In the genomic region with DNA sequence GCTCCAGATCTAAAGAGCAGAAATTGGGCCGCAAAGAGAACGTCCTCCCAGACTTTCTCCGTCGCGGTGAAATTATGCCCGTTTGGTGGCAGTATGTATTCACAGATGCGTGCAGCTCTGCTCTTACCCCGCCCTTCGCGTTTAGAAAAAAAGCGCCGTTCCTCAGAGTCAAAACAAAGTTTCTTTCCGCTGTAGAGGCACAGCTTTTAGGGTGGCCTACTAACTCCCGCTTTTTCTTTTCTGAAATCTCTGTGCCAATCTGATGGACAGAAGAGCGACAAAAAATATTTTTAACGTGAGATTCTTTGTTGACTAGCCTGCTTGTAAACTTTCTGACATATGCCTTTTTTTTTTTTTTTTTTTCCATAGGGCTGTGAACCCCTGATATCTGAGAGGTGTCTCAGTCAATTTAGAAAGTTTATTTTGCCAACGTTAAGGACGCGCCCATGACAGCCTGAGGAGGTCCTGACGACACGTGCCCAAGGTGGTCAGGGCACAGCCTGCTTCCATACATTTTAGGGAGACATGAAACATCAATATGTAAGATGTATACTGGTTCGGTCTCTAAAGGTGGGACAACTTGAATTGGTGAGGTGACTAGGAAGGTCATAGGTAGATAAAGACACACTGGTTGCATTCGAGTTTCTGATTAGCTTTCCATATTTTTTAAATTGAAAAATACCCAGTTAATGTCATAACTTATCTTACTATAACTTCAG, we compare ENCODE assay signal across 8 cellular contexts. TPM values are rescaled to one million over a fixed set of nuclear protein-coding genes. Genes with fewer than 3 reads are reported as not detected.
DNase-seq lines count a peak whose midpoint lies in the region; ATAC-seq and TF ChIP-seq lines count a peak whose summit lies in the region.
"Not testable (repeated sequence)": the region's sequence is repeated elsewhere in the genome, so short reads cannot be mapped to it uniquely, and the experiment has no call there.

No MANE protein-coding gene starts in this region.

- not testable (repeated sequence) for H3K9me3 Mint-ChIP-seq in natural killer cell

- RAD21 ChIA-PET in HCT116 (lab: Charles Lee; ENCODE audit: low non-redundant PET in 1 of 2, low total read pairs in 2 of 2, uncharacterized antibody in 2 of 2, unreplicated experiment in 2 of 2), result not testable (repeated sequence)

- H3K79me2 ChIP-seq in HCT116 (ENCODE audit: insufficient read depth, low read length), result not testable (repeated sequence)

- peak overlapping the region; percentile 74 for H3K4me3 Mint-ChIP-seq in natural killer cell

- TF ChIP-seq CTCF in HCT116 (IDR thresholded peaks at IDR 0.05 in 2 of 3, conservative IDR thresholded peaks at IDR 0.05 in 1 of 3; ENCODE audit: borderline replicate concordance in 1 of 3, insufficient read depth in 1 of 3, low read depth in 2 of 3, low read length in 2 of 3); RWPE2 (IDR thresholded peaks at IDR 0.05; ENCODE audit: poor library complexity, severe bottlenecking); fibroblast of mammary gland (conservative IDR thresholded peaks at IDR 0.05; ENCODE audit: control insufficient read depth, insufficient read depth, low read depth, low read length); natural killer cell (IDR thresholded peaks at IDR 0.05): not testable (repeated sequence)

- not testable (repeated sequence) for H3K9me2 ChIP-seq in HCT116 (ENCODE audit: insufficient read depth)

- peak; percentile 51 for ATAC-seq in HCT116
- ATAC-seq in RWPE2 (ENCODE audit: low read depth), result peak; percentile 36
- peak; percentile 52 to 76 (median 59) for ATAC-seq in natural killer cell

- TF ChIP-seq POLR2A in HCT116 (IDR thresholded peaks at IDR 0.05; ENCODE audit: borderline replicate concordance, extremely low read depth, insufficient read depth, insufficient read length), result not testable (repeated sequence)

- POLR2A ChIA-PET in HCT116 (lab: Charles Lee), result not testable (repeated sequence)

- H3K4me2 ChIP-seq in HCT116 (ENCODE audit: low read length), result peak overlapping the region; percentile 59

- not testable (repeated sequence) for H3K36me3 ChIP-seq in HCT116 (ENCODE audit: control insufficient read depth in 1 of 2, insufficient read depth in 2 of 2, low read length in 2 of 2); HUES64 (ENCODE audit: insufficient read depth, low read length); RWPE2 (ENCODE audit: low read depth)

- intact Hi-C loops in HCT116 (cut with micrococcal nuclease), result loop anchor here (5.0 kb wide), 1 partner anchor 107 kb away; no protein-coding TSS in a partner anchor
- intact Hi-C loops in natural killer cell (cut with micrococcal nuclease), result not testable (repeated sequence)

- TSS peak; percentile 66 for BruUV-seq in HCT116 (replicated peaks; lab: Mats Ljungman, UMichigan)

- peak overlapping the region; percentile 79 to 86 for H3K27ac Mint-ChIP-seq in natural killer cell

- not testable (repeated sequence) for H4K20me1 ChIP-seq in HCT116 (ENCODE audit: insufficient read depth)

- TF ChIP-seq RAD21 in HCT116 (IDR thresholded peaks at IDR 0.05; ENCODE audit: low read depth), result not testable (repeated sequence)

- not testable (repeated sequence) for H3K27me3 ChIP-seq in HCT116 (ENCODE audit: insufficient read depth, low read length); HUES64 (ENCODE audit: insufficient read depth, low read length); RWPE2 (ENCODE audit: insufficient read depth, poor library complexity, severe bottlenecking)

- H3K9ac ChIP-seq in HCT116 (ENCODE audit: low read length) (peak overlapping the region; percentile 41), HUES64 (ENCODE audit: low read depth, low read length) (peak overlapping the region; percentile 40; the same call in 1 of the 2 replicates)

- H3K36me3 Mint-ChIP-seq in natural killer cell, result not testable (repeated sequence)

- H2AFZ ChIP-seq in HCT116 (ENCODE audit: low read depth, low read length, poor library complexity, severe bottlenecking), result not testable (repeated sequence)

- H3K27ac ChIP-seq in HCT116 (ENCODE audit: low read depth, low read length), result peak overlapping the region; percentile 61; the same call in 1 of the 2 replicates
- not testable (repeated sequence) for H3K27ac ChIP-seq in HUES64 (ENCODE audit: low read depth, low read length)
- H3K27ac ChIP-seq in RWPE2 (ENCODE audit: poor library complexity, severe bottlenecking), result peak overlapping the region; percentile 64
- peak overlapping the region; percentile 47 for H3K27ac ChIP-seq in temporal lobe (ENCODE audit: low read depth, low read length)

- H3K27me3 Mint-ChIP-seq in natural killer cell (ENCODE audit: low read depth in 2 of 2), result not testable (repeated sequence)

- WGBS in HUES64, result 9% methylated on average over 6 of the region's 23 CpGs

- peak overlapping the region; percentile 68; the same call in 1 of the 2 replicates for H3K4me3 ChIP-seq in GM08714 (ENCODE audit: low read length)
- H3K4me3 ChIP-seq in HCT116 (replicated peaks in 1 of 2; ENCODE audit: low read depth in 1 of 2, low read length in 2 of 2), result peak overlapping the region; percentile 16 to 30; a peak in 3 of 4 replicates
- peak overlapping the region; percentile 45 for H3K4me3 ChIP-seq in HUES64 (ENCODE audit: low read length)
- peak overlapping the region; percentile 11 for H3K4me3 ChIP-seq in RWPE2 (ENCODE audit: severe bottlenecking)
- not testable (repeated sequence) for H3K4me3 ChIP-seq in fibroblast of mammary gland (ENCODE audit: control insufficient read depth, low read depth, low read length)

- H3K4me1 Mint-ChIP-seq in natural killer cell, result peaks cover 11 to 15% of the 10 kb centered on the region in 2 donors

- H3K9me3 ChIP-seq in HCT116 (ENCODE audit: control insufficient read depth in 1 of 2, insufficient read depth in 1 of 2, low read depth in 1 of 2, low read length in 2 of 2); HUES64 (ENCODE audit: insufficient read depth, low read depth, low read length); RWPE2 (ENCODE audit: severe bottlenecking): not testable (repeated sequence)

- CTCF ChIA-PET in HCT116 (lab: Charles Lee), result not testable (repeated sequence)

- peak; percentile 3 for DNase-seq in HCT116 (ENCODE audit: low read depth, low spot score)
- not testable (repeated sequence) for DNase-seq in RWPE2 (ENCODE audit: low spot score)
- DNase-seq in activated effector memory CD4-positive, alpha-beta T cell treated with anti-CD3 and anti-CD28 coated beads, Interleukin-2, amount 50 U/mL, for 16 hours, result peak; percentile 75
- DNase-seq in fibroblast of mammary gland (ENCODE audit: low read depth), result peak; percentile 27
- DNase-seq in natural killer cell, result peak; percentile 17

- H3K4me1 ChIP-seq in HCT116 (ENCODE audit: control insufficient read depth in 1 of 2, insufficient read depth in 2 of 2, low read length in 2 of 2), result peaks cover 11 to 17% of the 10 kb centered on the region in 2 experiments; a peak in 3 of 4 replicates
- H3K4me1 ChIP-seq in HUES64 (ENCODE audit: insufficient read depth, low read length); RWPE2 (ENCODE audit: insufficient read depth, poor library complexity, severe bottlenecking): not testable (repeated sequence)

RNA-seq across cellular contexts. Expression of a gene that starts 27.1 kb away (rescaled TPM):
- 23.5 TPM for total RNA-seq in HCT116 (2021; ENCODE audit: unreplicated experiment)
- polyA plus RNA-seq in HCT116 (2012), result 14.5 and 18.1 TPM in 2 replicates
- 42.5 TPM for polyA plus RNA-seq in HUES64 (2013, experiment 1 of 2)
- 43.2 TPM for polyA plus RNA-seq in HUES64 (2013, experiment 2 of 2)
- total RNA-seq in natural killer cell, result 10 to 100 TPM; 19.1 to 22.6 (median 19.6) TPM
- total RNA-seq in temporal lobe, result 19.9 TPM
